Comparison of ENCODE assay signal across 14 cellular contexts in the genomic region with DNA sequence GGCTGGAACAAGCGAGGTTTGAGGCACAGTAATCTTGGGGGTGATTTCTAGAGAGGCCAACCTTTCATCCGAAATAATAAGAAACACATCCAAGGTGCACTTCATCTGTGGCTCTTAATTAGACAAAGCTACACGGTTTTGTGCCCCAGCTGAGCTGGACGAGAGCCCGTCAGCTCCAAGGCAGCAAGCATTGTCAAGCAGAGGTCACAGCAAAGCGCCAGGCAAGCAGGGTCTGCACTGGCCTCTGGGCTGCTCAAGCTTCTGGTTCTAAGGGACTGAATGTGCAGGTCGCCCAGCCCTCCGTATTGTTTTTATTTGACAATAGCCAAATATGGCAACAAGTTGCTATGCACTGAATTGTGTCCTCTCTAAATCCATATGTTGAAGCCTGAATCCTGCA.
A peak's percentile ranks its signal among the peaks of the same experiment; 100 is the strongest.
DNase-seq lines count a peak whose midpoint lies in the region; ATAC-seq and TF ChIP-seq lines count a peak whose summit lies in the region.
"Had no signal": no experiment of that assay in that cellular context is flagged by ENCODE, and none has a peak within 500 bp of the region (broad histone marks: within the 10 kb centered on the region; RNA-seq: fewer than 3 reads in every experiment).

No MANE protein-coding gene starts in this region.

- H3K27me3 ChIP-seq in CD4-positive, alpha-beta memory T cell (ENCODE audit: insufficient read depth, low read length) = no peaks in the 10 kb centered on the region
- H3K27me3 ChIP-seq in MM.1S (replicated peaks; ENCODE audit: insufficient read depth, low read length) = no peaks in the 10 kb centered on the region
- no peaks in the 10 kb centered on the region for H3K27me3 ChIP-seq in brain microvascular endothelial cell (replicated peaks)
- H3K27me3 ChIP-seq: colonic mucosa, suprapubic skin had no signal

- no peak overlapping the region for H2AFZ ChIP-seq in MM.1S (ENCODE audit: low read length)

- intact Hi-C loops in CD4-positive, alpha-beta memory T cell (cut with micrococcal nuclease) = loop anchor here (5.0 kb wide), 2 partner anchors 124 to 756 kb away; a partner anchor contains a TSS

- no peak overlapping the region for H3K4me3 Mint-ChIP-seq in CD4-positive, alpha-beta memory T cell
- H3K4me3 Mint-ChIP-seq in osteocyte (ENCODE audit: unreplicated experiment) = no peak overlapping the region

- H3F3A ChIP-seq in MM.1S (ENCODE audit: insufficient read depth, low read length) = peaks cover 39% of the 10 kb centered on the region

- DNase-seq in CD4-positive, alpha-beta memory T cell = no peak
- no peak for DNase-seq in MM.1S
- DNase-seq in brain microvascular endothelial cell = no peak
- DNase-seq in osteocyte (ENCODE audit: extremely low spot score, unreplicated experiment) = no peak
- no peak for DNase-seq in HuH-7 (ENCODE audit: low spot score)
- DNase-seq: activated CD4-positive, CD25-positive, alpha-beta regulatory T cell; activated gamma-delta T cell; colonic mucosa; NCI-H1048; psoas muscle; Right ventricle myocardium superior had no signal

- H4K20me1 ChIP-seq in MM.1S (ENCODE audit: insufficient read depth, low read length) = no peaks in the 10 kb centered on the region

- ATAC-seq in GM19455 (IDR thresholded peaks at IDR 0.05; ENCODE audit: unreplicated experiment) (no peak), HG02610 (IDR thresholded peaks at IDR 0.05; ENCODE audit: unreplicated experiment) (no peak)

- POLR2A ChIA-PET in CD4-positive, alpha-beta memory T cell (lab: Charles Lee; ENCODE audit: partially characterized antibody) = no interaction called here

- in situ Hi-C loops in brain microvascular endothelial cell (cut with HindIII; ENCODE audit: low pct_ligation_motif_present, low sequenced_read_pairs) = no loop called here

- peaks cover 26% of the 10 kb centered on the region for H3K4me1 ChIP-seq in CD4-positive, alpha-beta memory T cell (ENCODE audit: insufficient read depth, low read length)
- H3K4me1 ChIP-seq in MM.1S (ENCODE audit: low read length) = peaks cover 47% of the 10 kb centered on the region

- H3K27ac Mint-ChIP-seq in CD4-positive, alpha-beta memory T cell = peak overlapping the region in 4 of 7 donors; percentile 55 to 96 (median 84)
- peak overlapping the region; percentile 96 for H3K27ac Mint-ChIP-seq in osteocyte (ENCODE audit: unreplicated experiment)

- H3K4me1 Mint-ChIP-seq in CD4-positive, alpha-beta memory T cell = peaks cover 27 to 39% (median 39%) of the 10 kb centered on the region in 4 donors
- peaks cover 49% of the 10 kb centered on the region for H3K4me1 Mint-ChIP-seq in osteocyte (ENCODE audit: unreplicated experiment)

- no peaks in the 10 kb centered on the region for H3K36me3 ChIP-seq in CD4-positive, alpha-beta memory T cell (ENCODE audit: insufficient read depth, low read length)
- no peaks in the 10 kb centered on the region for H3K36me3 ChIP-seq in MM.1S (replicated peaks; ENCODE audit: insufficient read depth, low read length)
- H3K36me3 ChIP-seq in brain microvascular endothelial cell (replicated peaks) = no peaks in the 10 kb centered on the region
- H3K36me3 ChIP-seq: colonic mucosa, suprapubic skin had no signal

- H3K4me2 ChIP-seq in MM.1S (ENCODE audit: low read depth, low read length) = peak overlapping the region; percentile 71

- H3K9me3 Mint-ChIP-seq in CD4-positive, alpha-beta memory T cell = peaks cover 0 to 2% (median 0%) of the 10 kb centered on the region in 8 donors
- no peaks in the 10 kb centered on the region for H3K9me3 Mint-ChIP-seq in osteocyte (ENCODE audit: unreplicated experiment)

- CTCF ChIA-PET in CD4-positive, alpha-beta memory T cell (lab: Charles Lee; ENCODE audit: partially characterized antibody) = interaction anchor here (0.7 to 2.4 kb wide), 3 partner anchors 122 to 129 kb away, joined by 3 to 10 read pairs (median 3); no protein-coding TSS in a partner anchor

- no peak overlapping the region for H3K27ac ChIP-seq in CD4-positive, alpha-beta memory T cell (ENCODE audit: low read depth, low read length)
- peak overlapping the region; percentile 97 for H3K27ac ChIP-seq in MM.1S (ENCODE audit: low read length)
- peak overlapping the region; percentile 97 for H3K27ac ChIP-seq in brain microvascular endothelial cell

- no peaks in the 10 kb centered on the region for H3K9me2 ChIP-seq in MM.1S (replicated peaks; ENCODE audit: insufficient read depth, low read length)

- H3K79me2 ChIP-seq in MM.1S (ENCODE audit: low read length) = peaks cover 23% of the 10 kb centered on the region

- peaks cover 0 to 3% of the 10 kb centered on the region in 2 donors for H3K27me3 Mint-ChIP-seq in CD4-positive, alpha-beta memory T cell
- no peaks in the 10 kb centered on the region for H3K27me3 Mint-ChIP-seq in osteocyte (ENCODE audit: unreplicated experiment)

- H3K4me3 ChIP-seq in CD4-positive, alpha-beta memory T cell (ENCODE audit: low read length in 2 of 2) = no peak overlapping the region
- H3K4me3 ChIP-seq in MM.1S (ENCODE audit: low read length) = no peak overlapping the region
- no peak overlapping the region for H3K4me3 ChIP-seq in brain microvascular endothelial cell (ENCODE audit: low read depth, low read length)
- H3K4me3 ChIP-seq: colonic mucosa, psoas muscle, suprapubic skin had no signal

- H3K9me3 ChIP-seq in CD4-positive, alpha-beta memory T cell (ENCODE audit: control insufficient read depth in 1 of 2, low read length in 2 of 2) = no peaks in the 10 kb centered on the region
- H3K9me3 ChIP-seq in MM.1S (replicated peaks; ENCODE audit: insufficient read depth, low read length) = no peaks in the 10 kb centered on the region
- H3K9me3 ChIP-seq: colonic mucosa, suprapubic skin had no signal

- H3K9ac ChIP-seq in MM.1S (ENCODE audit: low read length) = no peak overlapping the region

- H3K36me3 Mint-ChIP-seq in CD4-positive, alpha-beta memory T cell = no peaks in the 10 kb centered on the region
- H3K36me3 Mint-ChIP-seq in osteocyte (ENCODE audit: unreplicated experiment) = no peaks in the 10 kb centered on the region

- TF ChIP-seq CTCF in MM.1S (IDR thresholded peaks at IDR 0.05; ENCODE audit: low read length) (no peak), brain microvascular endothelial cell (IDR thresholded peaks at IDR 0.05; ENCODE audit: low read depth, low read length, missing control alignments) (no peak), osteocyte (IDR thresholded peaks at IDR 0.05) (no peak)
